21 cellular contexts compared by ENCODE assay signal in the genomic region with DNA sequence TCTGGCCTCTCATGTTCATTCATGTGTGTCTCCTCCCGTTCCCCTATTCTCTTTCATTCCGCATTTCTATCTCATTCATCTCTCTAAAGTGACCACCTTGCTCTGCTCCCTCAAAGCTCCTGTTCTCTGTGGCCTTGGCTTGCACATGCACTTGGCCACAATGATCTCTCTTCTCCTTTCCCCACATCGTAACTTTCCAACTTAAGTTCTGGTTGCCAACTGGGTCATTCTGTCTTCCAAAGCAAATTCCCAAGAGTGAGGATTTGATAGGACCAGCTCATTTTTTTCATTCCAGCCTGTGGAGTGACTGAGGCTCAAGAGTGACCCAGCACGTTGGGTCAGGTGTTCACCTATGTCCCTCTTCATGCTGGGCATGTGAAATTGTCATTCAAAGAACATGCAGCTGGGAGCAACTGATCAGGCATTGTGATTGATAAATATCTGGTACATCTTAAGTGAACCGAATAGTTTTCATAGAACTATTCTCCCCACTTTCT. TPM values are rescaled to one million over a fixed set of nuclear protein-coding genes. Genes with fewer than 3 reads are reported as not detected.
A peak's percentile ranks its signal among the peaks of the same experiment; 100 is the strongest.
DNase-seq lines count a peak whose midpoint lies in the region; FAIRE-seq and TF ChIP-seq lines count a peak whose summit lies in the region.
"Had no signal": no experiment of that assay in that cellular context is flagged by ENCODE, and none has a peak within 500 bp of the region (broad histone marks: within the 10 kb centered on the region; RNA-seq: fewer than 3 reads in every experiment).

No MANE protein-coding gene starts in this region.

- TF ChIP-seq EP300 in Ishikawa (IDR thresholded peaks at IDR 0.05; ENCODE audit: borderline replicate concordance): no peak

- no peaks in the 10 kb centered on the region for H4K20me1 ChIP-seq in BLaER1

- FAIRE-seq in bronchial epithelial cell (lab: Jason Lieb, UNC): peak; percentile 7
- FAIRE-seq: D721Med, GM12878, HepG2 had no signal

- H3K9me3 ChIP-seq in BLaER1: peaks cover 9% of the 10 kb centered on the region
- H3K9me3 ChIP-seq: Caco-2 had no signal

- no peaks in the 10 kb centered on the region for H3K36me3 ChIP-seq in BLaER1
- H3K36me3 ChIP-seq in bronchial epithelial cell (ENCODE audit: control insufficient read depth, insufficient read depth, low read length): no peaks in the 10 kb centered on the region

- H3K27me3 ChIP-seq in BLaER1 (no peaks in the 10 kb centered on the region), bronchial epithelial cell (ENCODE audit: control insufficient read depth, insufficient read depth, low read length) (no peaks in the 10 kb centered on the region)

- DNase-seq in NCI-H1092 treated with DMSO at 0.1 percent for 48 hours (lab: John Stamatoyannopoulos, UW) (peak; percentile 21), NCI-H1092 (lab: John Stamatoyannopoulos, UW) (no peak), bronchial epithelial cell (ENCODE audit: low read depth) (no peak), epidermal melanocyte (ENCODE audit: insufficient read length, low spot score) (no peak), middle frontal gyrus (ENCODE audit: extremely low spot score, low spot score) (no peak), DMS 273 (lab: John Stamatoyannopoulos, UW; ENCODE audit: unreplicated experiment) (no peak)
- DNase-seq: 8988T; C1 segment of cervical spinal cord; Caco-2; CD4-positive, CD25-positive, alpha-beta regulatory T cell; CD8-positive, alpha-beta memory T cell; DMS153; DND-41; EL; GOT3; H9 had no signal

- H3K4me3 ChIP-seq in BLaER1 (no peak overlapping the region), bronchial epithelial cell (ENCODE audit: low read depth, low read length) (no peak overlapping the region)
- H3K4me3 ChIP-seq: GM12878 had no signal

- H3K4me1 ChIP-seq in BLaER1: peaks cover 30% of the 10 kb centered on the region
- H3K4me1 ChIP-seq: Caco-2 had no signal

- H3K4me2 ChIP-seq in BLaER1: peak overlapping the region; percentile 46

- no peak overlapping the region for H3K27ac ChIP-seq in BLaER1

- no peak overlapping the region for H3K9ac ChIP-seq in BLaER1

- TF ChIP-seq RAD21 in Ishikawa (IDR thresholded peaks at IDR 0.05; ENCODE audit: low read depth): no peak

- TF ChIP-seq CTCF in bronchial epithelial cell (IDR thresholded peaks at IDR 0.05; ENCODE audit: insufficient read depth, low read length, severe bottlenecking): no peak

TF ChIP-seq in Ishikawa, 13 proteins besides CTCF, POLR2A, EP300 and RAD21:
- TF ChIP-seq YY1 (IDR thresholded peaks at IDR 0.05; ENCODE audit: low read depth) (no peak), ZBTB7A (IDR thresholded peaks at IDR 0.05; ENCODE audit: low read depth) (no peak), NFIC (IDR thresholded peaks at IDR 0.05) (0 out of 2 replicates have a peak, but pooled peaks have one; percentile 59), EGR1 (IDR thresholded peaks at IDR 0.05) (no peak)
- TF ChIP-seq, protein P1, sequence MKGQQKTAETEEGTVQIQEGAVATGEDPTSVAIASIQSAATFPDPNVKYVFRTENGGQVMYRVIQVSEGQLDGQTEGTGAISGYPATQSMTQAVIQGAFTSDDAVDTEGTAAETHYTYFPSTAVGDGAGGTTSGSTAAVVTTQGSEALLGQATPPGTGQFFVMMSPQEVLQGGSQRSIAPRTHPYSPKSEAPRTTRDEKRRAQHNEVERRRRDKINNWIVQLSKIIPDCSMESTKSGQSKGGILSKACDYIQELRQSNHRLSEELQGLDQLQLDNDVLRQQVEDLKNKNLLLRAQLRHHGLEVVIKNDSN (IDR thresholded peaks at IDR 0.05): no peak

RNA-seq across cellular contexts. Expression of a gene that starts 14.3 kb away (rescaled TPM):
- 191 and 390 TPM in 2 replicates for total RNA-seq in bronchial epithelial cell
